In the genomic region with DNA sequence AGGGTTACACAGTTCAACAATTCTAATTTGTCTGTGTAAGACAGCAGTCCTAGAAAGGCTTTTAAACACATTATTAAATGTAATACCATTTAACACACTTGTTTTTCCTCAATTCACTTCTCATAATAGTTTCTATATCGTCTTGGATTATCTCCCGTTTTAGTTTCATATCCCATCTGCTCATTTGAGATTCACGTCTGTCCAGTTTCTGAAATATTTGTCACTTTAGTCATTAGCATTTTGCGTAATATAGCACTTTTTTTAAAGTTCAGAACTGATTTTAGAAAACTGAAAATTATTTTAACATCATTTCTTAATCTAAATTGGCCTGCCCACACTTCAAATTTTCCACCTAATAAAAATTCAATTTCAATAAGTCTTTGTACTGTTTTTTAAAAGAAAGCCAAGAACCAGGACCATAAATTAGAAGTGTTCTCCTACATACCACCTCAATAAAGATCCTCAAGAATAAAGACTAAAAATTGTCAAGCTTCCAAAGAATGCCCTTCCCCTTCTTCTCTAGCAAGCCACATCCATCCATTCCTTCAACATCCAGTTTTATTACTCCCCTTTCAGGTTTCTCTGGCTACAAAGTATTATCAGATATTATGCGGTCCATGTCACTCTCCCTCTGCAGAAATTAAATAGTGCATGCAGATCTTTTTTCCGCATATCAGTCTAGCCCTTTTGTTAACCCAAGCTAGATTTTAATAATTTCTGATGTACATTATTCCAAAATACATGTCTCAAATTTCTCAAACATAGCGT, we compare ENCODE assay signal across 2 cellular contexts.
TF ChIP-seq lines count a peak whose summit lies in the region.

No MANE protein-coding gene starts in this region.

TF ChIP-seq in SK-N-SH, 30 proteins besides CTCF, POLR2A, EP300 and RAD21 (continued from another document):
- TF ChIP-seq, protein P1, sequence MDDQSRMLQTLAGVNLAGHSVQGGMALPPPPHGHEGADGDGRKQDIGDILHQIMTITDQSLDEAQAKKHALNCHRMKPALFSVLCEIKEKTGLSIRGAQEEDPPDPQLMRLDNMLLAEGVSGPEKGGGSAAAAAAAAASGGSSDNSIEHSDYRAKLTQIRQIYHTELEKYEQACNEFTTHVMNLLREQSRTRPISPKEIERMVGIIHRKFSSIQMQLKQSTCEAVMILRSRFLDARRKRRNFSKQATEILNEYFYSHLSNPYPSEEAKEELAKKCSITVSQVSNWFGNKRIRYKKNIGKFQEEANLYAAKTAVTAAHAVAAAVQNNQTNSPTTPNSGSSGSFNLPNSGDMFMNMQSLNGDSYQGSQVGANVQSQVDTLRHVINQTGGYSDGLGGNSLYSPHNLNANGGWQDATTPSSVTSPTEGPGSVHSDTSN (IDR thresholded peaks at IDR 0.05) = no peak

TF ChIP-seq in SK-N-SH treated with all-trans-retinoic acid at 6 μM for 48 hours, 23 proteins besides CTCF, POLR2A, EP300 and RAD21 (continued from another document):
- TF ChIP-seq, protein P2, sequence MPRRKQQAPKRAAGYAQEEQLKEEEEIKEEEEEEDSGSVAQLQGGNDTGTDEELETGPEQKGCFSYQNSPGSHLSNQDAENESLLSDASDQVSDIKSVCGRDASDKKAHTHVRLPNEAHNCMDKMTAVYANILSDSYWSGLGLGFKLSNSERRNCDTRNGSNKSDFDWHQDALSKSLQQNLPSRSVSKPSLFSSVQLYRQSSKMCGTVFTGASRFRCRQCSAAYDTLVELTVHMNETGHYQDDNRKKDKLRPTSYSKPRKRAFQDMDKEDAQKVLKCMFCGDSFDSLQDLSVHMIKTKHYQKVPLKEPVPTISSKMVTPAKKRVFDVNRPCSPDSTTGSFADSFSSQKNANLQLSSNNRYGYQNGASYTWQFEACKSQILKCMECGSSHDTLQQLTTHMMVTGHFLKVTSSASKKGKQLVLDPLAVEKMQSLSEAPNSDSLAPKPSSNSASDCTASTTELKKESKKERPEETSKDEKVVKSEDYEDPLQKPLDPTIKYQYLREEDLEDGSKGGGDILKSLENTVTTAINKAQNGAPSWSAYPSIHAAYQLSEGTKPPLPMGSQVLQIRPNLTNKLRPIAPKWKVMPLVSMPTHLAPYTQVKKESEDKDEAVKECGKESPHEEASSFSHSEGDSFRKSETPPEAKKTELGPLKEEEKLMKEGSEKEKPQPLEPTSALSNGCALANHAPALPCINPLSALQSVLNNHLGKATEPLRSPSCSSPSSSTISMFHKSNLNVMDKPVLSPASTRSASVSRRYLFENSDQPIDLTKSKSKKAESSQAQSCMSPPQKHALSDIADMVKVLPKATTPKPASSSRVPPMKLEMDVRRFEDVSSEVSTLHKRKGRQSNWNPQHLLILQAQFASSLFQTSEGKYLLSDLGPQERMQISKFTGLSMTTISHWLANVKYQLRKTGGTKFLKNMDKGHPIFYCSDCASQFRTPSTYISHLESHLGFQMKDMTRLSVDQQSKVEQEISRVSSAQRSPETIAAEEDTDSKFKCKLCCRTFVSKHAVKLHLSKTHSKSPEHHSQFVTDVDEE (CRISPR knock-in tag; IDR thresholded peaks at IDR 0.05) = no peak
- TF ChIP-seq ZNF565 (CRISPR knock-in tag; conservative IDR thresholded peaks at IDR 0.05; ENCODE audit: low read depth) (no peak), ZNF70 (CRISPR knock-in tag; IDR thresholded peaks at IDR 0.05) (no peak), CSDC2 (CRISPR knock-in tag; IDR thresholded peaks at IDR 0.05) (no peak)
- TF ChIP-seq, protein P3, sequence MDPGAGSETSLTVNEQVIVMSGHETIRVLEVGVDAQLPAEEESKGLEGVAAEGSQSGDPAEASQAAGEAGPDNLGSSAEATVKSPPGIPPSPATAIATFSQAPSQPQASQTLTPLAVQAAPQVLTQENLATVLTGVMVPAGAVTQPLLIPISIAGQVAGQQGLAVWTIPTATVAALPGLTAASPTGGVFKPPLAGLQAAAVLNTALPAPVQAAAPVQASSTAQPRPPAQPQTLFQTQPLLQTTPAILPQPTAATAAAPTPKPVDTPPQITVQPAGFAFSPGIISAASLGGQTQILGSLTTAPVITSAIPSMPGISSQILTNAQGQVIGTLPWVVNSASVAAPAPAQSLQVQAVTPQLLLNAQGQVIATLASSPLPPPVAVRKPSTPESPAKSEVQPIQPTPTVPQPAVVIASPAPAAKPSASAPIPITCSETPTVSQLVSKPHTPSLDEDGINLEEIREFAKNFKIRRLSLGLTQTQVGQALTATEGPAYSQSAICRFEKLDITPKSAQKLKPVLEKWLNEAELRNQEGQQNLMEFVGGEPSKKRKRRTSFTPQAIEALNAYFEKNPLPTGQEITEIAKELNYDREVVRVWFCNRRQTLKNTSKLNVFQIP (CRISPR knock-in tag; IDR thresholded peaks at IDR 0.05; ENCODE audit: borderline replicate concordance, low read depth) = no peak
